ENCODE assay signal across 18 cellular contexts in genomic region chr7:84913731-84914130, GRCh38.
A peak's percentile ranks its signal among the peaks of the same experiment; 100 is the strongest.
DNase-seq lines count a peak whose midpoint lies in the region; ATAC-seq and TF ChIP-seq lines count a peak whose summit lies in the region.
"Had no signal": no experiment of that assay in that cellular context is flagged by ENCODE, and none has a peak within 500 bp of the region (broad histone marks: within the 10 kb centered on the region; RNA-seq: fewer than 3 reads in every experiment).

No MANE protein-coding gene starts in this region.

- no peak for TF ChIP-seq CTCF in hepatocyte (IDR thresholded peaks at IDR 0.05; ENCODE audit: poor library complexity)

- H3K4me2 ChIP-seq in hepatocyte, result peak overlapping the region; percentile 11

- H3K9ac ChIP-seq in adipocyte (ENCODE audit: low read length), result peak overlapping the region; percentile 31

- no peak overlapping the region for H3K27ac Mint-ChIP-seq in activated CD8-positive, alpha-beta T cell treated with anti-CD3 and anti-CD28 coated beads, Interleukin-2, amount 10 ng/mL, durations not matched to agents 7 days and 5 days
- H3K27ac Mint-ChIP-seq: activated CD8-positive, alpha-beta T cell treated with anti-CD3 and anti-CD28 coated beads for 36 hours; activated T-helper 1 cell treated with anti-CD3 and anti-CD28 coated beads, Interleukin-12 subunit alpha, Interleukin-12 subunit beta, Interleukin-2, Interleukin-4 antibody, amounts not matched to agents 30 ng/mL and 10 ng/mL and 1 ng/mL, durations not matched to agents 14 hours and 24 hours and 36 hours; dendritic cell treated with granulocyte-macrophage colony-stimulating factor and Interleukin-4, amounts not matched to agents 40 ng/mL and 50 ng/mL, for 4 days had no signal

- H3K79me2 ChIP-seq in hepatocyte, result no peaks in the 10 kb centered on the region

- H3K4me1 Mint-ChIP-seq in activated CD8-positive, alpha-beta T cell treated with anti-CD3 and anti-CD28 coated beads, Interleukin-2, amount 10 ng/mL, durations not matched to agents 7 days and 5 days (ENCODE audit: low read depth), result no peaks in the 10 kb centered on the region

- H3K9me3 ChIP-seq in adipocyte (ENCODE audit: control insufficient read depth, low read length), result no peaks in the 10 kb centered on the region
- H3K9me3 ChIP-seq in hepatocyte (ENCODE audit: low read depth), result no peaks in the 10 kb centered on the region
- H3K9me3 ChIP-seq: esophagus squamous epithelium had no signal

- no peaks in the 10 kb centered on the region for H3K36me3 ChIP-seq in adipocyte (ENCODE audit: control insufficient read depth, insufficient read depth, low read length, severe bottlenecking)
- no peaks in the 10 kb centered on the region for H3K36me3 ChIP-seq in hepatocyte (replicated peaks; ENCODE audit: insufficient read depth, low read depth)
- H3K36me3 ChIP-seq: esophagus squamous epithelium had no signal

- H3K9me3 Mint-ChIP-seq in activated CD8-positive, alpha-beta T cell treated with anti-CD3 and anti-CD28 coated beads, Interleukin-2, amount 10 ng/mL, durations not matched to agents 7 days and 5 days (ENCODE audit: insufficient read depth), result no peaks in the 10 kb centered on the region
- H3K9me3 Mint-ChIP-seq: activated CD8-positive, alpha-beta T cell treated with anti-CD3 and anti-CD28 coated beads for 36 hours; activated T-helper 1 cell treated with anti-CD3 and anti-CD28 coated beads, Interleukin-12 subunit alpha, Interleukin-12 subunit beta, Interleukin-2, Interleukin-4 antibody, amounts not matched to agents 30 ng/mL and 10 ng/mL and 1 ng/mL, durations not matched to agents 14 hours and 24 hours and 36 hours had no signal

- CTCF ChIA-PET in activated CD8-positive, alpha-beta T cell treated with anti-CD3 and anti-CD28 coated beads, Interleukin-2, amount 10 ng/mL, durations not matched to agents 7 days and 5 days (lab: Charles Lee), result no interaction called here

- DNase-seq in AG08396 (ENCODE audit: low spot score), result peak; percentile 29
- DNase-seq in HS-5 (ENCODE audit: low read depth), result peak; percentile 5
- peak; percentile 43 for DNase-seq in adipocyte (ENCODE audit: low read depth)
- DNase-seq in hepatocyte (ENCODE audit: low spot score), result no peak
- no peak for DNase-seq in activated CD4-positive, CD25-positive, alpha-beta regulatory T cell treated with anti-CD3 and anti-CD28 coated beads, Interleukin-2, amount 50 U/mL, for 72 hours
- DNase-seq in activated CD8-positive, alpha-beta T cell treated with anti-CD3 and anti-CD28 coated beads, Interleukin-2, amount 10 ng/mL, durations not matched to agents 7 days and 5 days, result no peak
- DNase-seq: activated CD8-positive, alpha-beta T cell treated with anti-CD3 and anti-CD28 coated beads for 36 hours; anterior cingulate cortex; esophagus squamous epithelium; NCI-H146; NCI-H510A; retina; stimulated activated CD4-positive, alpha-beta T cell treated with anti-CD3 and anti-CD28 coated beads, Interleukin-2, amount 100 ng/mL, for 48 hours had no signal

- H3K4me1 ChIP-seq in adipocyte (ENCODE audit: control insufficient read depth, insufficient read depth, low read length), result peaks cover 12% of the 10 kb centered on the region
- H3K4me1 ChIP-seq in hepatocyte (ENCODE audit: insufficient read depth), result peaks cover 9% of the 10 kb centered on the region

- ATAC-seq in HG02623 (IDR thresholded peaks at IDR 0.05; ENCODE audit: unreplicated experiment) (no peak), HG02870 (IDR thresholded peaks at IDR 0.05; ENCODE audit: unreplicated experiment) (no peak)
- ATAC-seq in activated CD8-positive, alpha-beta T cell treated with anti-CD3 and anti-CD28 coated beads, Interleukin-2, amount 10 ng/mL, durations not matched to agents 7 days and 5 days, result no peak
- ATAC-seq: activated CD8-positive, alpha-beta T cell treated with anti-CD3 and anti-CD28 coated beads for 36 hours had no signal

- H4K20me1 ChIP-seq in hepatocyte (ENCODE audit: insufficient read depth, poor library complexity, severe bottlenecking), result no peaks in the 10 kb centered on the region

- H3K27ac ChIP-seq in hepatocyte, result no peak overlapping the region
- H3K27ac ChIP-seq: esophagus squamous epithelium had no signal

- H3K4me3 Mint-ChIP-seq in activated CD8-positive, alpha-beta T cell treated with anti-CD3 and anti-CD28 coated beads, Interleukin-2, amount 10 ng/mL, durations not matched to agents 7 days and 5 days, result no peak overlapping the region
- H3K4me3 Mint-ChIP-seq: activated CD8-positive, alpha-beta T cell treated with anti-CD3 and anti-CD28 coated beads for 36 hours; activated T-helper 1 cell treated with anti-CD3 and anti-CD28 coated beads, Interleukin-12 subunit alpha, Interleukin-12 subunit beta, Interleukin-2, Interleukin-4 antibody, amounts not matched to agents 30 ng/mL and 10 ng/mL and 1 ng/mL, durations not matched to agents 14 hours and 24 hours and 36 hours; dendritic cell treated with granulocyte-macrophage colony-stimulating factor and Interleukin-4, amounts not matched to agents 40 ng/mL and 50 ng/mL, for 4 days had no signal

- no peaks in the 10 kb centered on the region for H3K36me3 Mint-ChIP-seq in activated CD8-positive, alpha-beta T cell treated with anti-CD3 and anti-CD28 coated beads, Interleukin-2, amount 10 ng/mL, durations not matched to agents 7 days and 5 days (ENCODE audit: low read depth)

- no peaks in the 10 kb centered on the region for H3K9me2 ChIP-seq in hepatocyte (replicated peaks; ENCODE audit: insufficient read depth)

- no peaks in the 10 kb centered on the region for H3K27me3 Mint-ChIP-seq in activated CD8-positive, alpha-beta T cell treated with anti-CD3 and anti-CD28 coated beads, Interleukin-2, amount 10 ng/mL, durations not matched to agents 7 days and 5 days (ENCODE audit: low read depth)
- H3K27me3 Mint-ChIP-seq: activated CD8-positive, alpha-beta T cell treated with anti-CD3 and anti-CD28 coated beads for 36 hours; dendritic cell treated with granulocyte-macrophage colony-stimulating factor and Interleukin-4, amounts not matched to agents 40 ng/mL and 50 ng/mL, for 4 days had no signal

- POLR2A ChIA-PET in activated CD8-positive, alpha-beta T cell treated with anti-CD3 and anti-CD28 coated beads, Interleukin-2, amount 10 ng/mL, durations not matched to agents 7 days and 5 days (lab: Charles Lee), result no interaction called here

- H3K27me3 ChIP-seq in adipocyte (replicated peaks; ENCODE audit: control insufficient read depth, insufficient read depth, low read length) (no peaks in the 10 kb centered on the region), hepatocyte (no peaks in the 10 kb centered on the region)
- H3K27me3 ChIP-seq: esophagus squamous epithelium had no signal

- peak overlapping the region; percentile 69 for H3K4me3 ChIP-seq in adipocyte (ENCODE audit: low read length)
- H3K4me3 ChIP-seq in hepatocyte, result no peak overlapping the region
- H3K4me3 ChIP-seq: esophagus squamous epithelium, lung had no signal

- no peak overlapping the region for H2AFZ ChIP-seq in hepatocyte

Comparison
In these comparisons a context has a peak if more than half of its experiments do, and no peak if none do; other contexts are left out.
1. DNase-seq: peak in AG08396 (single experiment), HS-5 (single experiment) and adipocyte (single experiment); none in hepatocyte (single experiment), activated CD4-positive, CD25-positive, alpha-beta regulatory T cell treated with anti-CD3 and anti-CD28 coated beads, Interleukin-2, amount 50 U/mL, for 72 hours (single experiment) and activated CD8-positive, alpha-beta T cell treated with anti-CD3 and anti-CD28 coated beads, Interleukin-2, amount 10 ng/mL, durations not matched to agents 7 days and 5 days (single experiment).